1 cellular context compared by ENCODE assay signal in genomic region chr5:173907686-173908371, GRCh38.
TF ChIP-seq lines count a peak whose summit lies in the region.

No MANE protein-coding gene starts in this region.

TF ChIP-seq in K562, 482 proteins besides CTCF, POLR2A, EP300 and RAD21 (continued from another document):
- TF ChIP-seq ZBTB1 (CRISPR knock-in tag; IDR thresholded peaks at IDR 0.05; ENCODE audit: borderline replicate concordance, low read depth), result no peak
